ENCODE assay signal across 30 cellular contexts in the genomic region with DNA sequence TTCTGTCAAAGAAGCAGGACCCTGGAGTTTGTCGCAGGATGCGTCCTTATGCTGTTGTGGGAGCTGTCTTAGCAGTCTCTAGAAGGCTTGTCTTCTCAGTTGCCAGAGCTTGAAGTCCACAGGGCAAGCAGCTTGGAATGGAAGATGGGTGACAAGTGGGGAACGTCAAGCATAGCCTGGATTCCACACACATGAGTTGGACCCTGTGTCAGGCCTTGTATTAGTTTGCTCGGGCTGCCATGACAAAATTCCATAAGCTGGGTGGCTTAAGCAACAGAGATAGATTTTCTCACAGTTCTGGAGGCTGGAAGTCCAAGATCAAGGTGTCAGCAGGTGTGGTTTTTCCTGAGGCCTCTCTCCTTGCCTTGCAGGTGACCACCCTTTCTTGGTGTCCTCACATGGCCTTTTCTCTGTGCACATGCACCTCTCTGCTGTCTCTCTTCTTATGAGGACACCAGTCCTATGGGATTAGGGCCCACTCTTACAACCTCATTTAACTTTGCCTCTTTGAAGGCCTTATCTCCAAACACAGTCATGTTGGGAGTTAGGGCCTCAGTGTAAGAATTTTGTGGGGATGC. TPM values are rescaled to one million over a fixed set of nuclear protein-coding genes. Genes with fewer than 3 reads are reported as not detected.
"Had no signal": no experiment of that assay in that cellular context is flagged by ENCODE, and none has a peak within 500 bp of the region (broad histone marks: within the 10 kb centered on the region; RNA-seq: fewer than 3 reads in every experiment).

No MANE protein-coding gene starts in this region.

- H2AFZ ChIP-seq: PC-9 had no signal

- H3K9me3 ChIP-seq: adrenal gland had no signal

- H3K27me3 ChIP-seq: adrenal gland had no signal

- H3K4me1 ChIP-seq: adrenal gland had no signal

- H3K4me1 Mint-ChIP-seq: activated CD4-positive, alpha-beta memory T cell treated with anti-CD3 and anti-CD28 coated beads, Interleukin-2, amount 10 ng/mL, durations not matched to agents 7 days and 5 days; brain had no signal

- H3K4me2 ChIP-seq: PC-9 had no signal

- DNase-seq: activated CD4-positive, alpha-beta memory T cell treated with anti-CD3 and anti-CD28 coated beads, Interleukin-2, amount 10 ng/mL, durations not matched to agents 7 days and 5 days; activated CD4-positive, alpha-beta T cell treated with anti-CD3 and anti-CD28 coated beads for 1 hour; activated CD4-positive, alpha-beta T cell treated with anti-CD3 and anti-CD28 coated beads for 48 hours; activated CD4-positive, CD25-positive, alpha-beta regulatory T cell; activated gamma-delta T cell; activated naive CD4-positive, alpha-beta T cell treated with Interleukin-2 at 50 U/mL for 16 hours; activated T-cell treated with anti-CD3 and anti-CD28 coated beads, Interleukin-2, amount 50 U/mL, for 1 hour; adrenal gland; caudate nucleus; Karpas-422; NCI-H1105; NCI-H1417 treated with DMSO at 0.1 percent for 48 hours; NCI-H187 treated with DMSO at 0.1 percent for 48 hours; NCI-H2081; NCI-H2227 treated with DMSO at 0.1 percent for 48 hours; NCI-H446; NCI-H510A treated with DMSO at 0.1 percent for 48 hours; NCI-H526 treated with DMSO at 0.1 percent for 48 hours; NCI-H774; PC-9; Right ventricle myocardium superior; SW 1271; T-helper 1 cell; T-helper 2 cell; T-helper 9 cell had no signal

- H3K27ac ChIP-seq: adrenal gland, PC-9, WERI-Rb-1 had no signal

- ATAC-seq: activated naive CD4-positive, alpha-beta T cell treated with anti-CD3 and anti-CD28 coated beads, Interleukin-2, amount 50 U/mL, for 72 hours had no signal

- H3K9me3 Mint-ChIP-seq: activated CD4-positive, alpha-beta memory T cell treated with anti-CD3 and anti-CD28 coated beads, Interleukin-2, amount 10 ng/mL, durations not matched to agents 7 days and 5 days; activated naive CD4-positive, alpha-beta T cell treated with anti-CD3 and anti-CD28 coated beads, Interleukin-2, amount 50 U/mL, for 72 hours; activated T-helper 2 cell treated with anti-CD3 and anti-CD28 coated beads, Interferon-gamma antibody, Interleukin-2, Interleukin-4, amounts not matched to agents 10 μg/mL and 5 μg/mL and 100 μg/mL, durations not matched to agents 14 hours and 24 hours and 36 hours; brain had no signal

- H3K36me3 ChIP-seq: adrenal gland, WERI-Rb-1 had no signal

- H3K4me3 Mint-ChIP-seq: activated CD4-positive, alpha-beta memory T cell treated with anti-CD3 and anti-CD28 coated beads, Interleukin-2, amount 10 ng/mL, durations not matched to agents 7 days and 5 days; brain had no signal

- H3K36me3 Mint-ChIP-seq: activated naive CD4-positive, alpha-beta T cell treated with anti-CD3 and anti-CD28 coated beads, Interleukin-2, amount 50 U/mL, for 72 hours; brain had no signal

- H3K4me3 ChIP-seq: adrenal gland, PC-9 had no signal

- H3K27ac Mint-ChIP-seq: activated CD4-positive, alpha-beta memory T cell treated with anti-CD3 and anti-CD28 coated beads, Interleukin-2, amount 10 ng/mL, durations not matched to agents 7 days and 5 days; activated naive CD4-positive, alpha-beta T cell treated with anti-CD3 and anti-CD28 coated beads, Interleukin-2, amount 50 U/mL, for 72 hours; activated T-helper 2 cell treated with anti-CD3 and anti-CD28 coated beads, Interferon-gamma antibody, Interleukin-2, Interleukin-4, amounts not matched to agents 10 μg/mL and 5 μg/mL and 100 μg/mL, durations not matched to agents 14 hours and 24 hours and 36 hours; brain had no signal

RNA-seq across cellular contexts. Expression of a gene that starts 51.3 kb away (rescaled TPM):
- total RNA-seq: activated CD4-positive, alpha-beta memory T cell treated with anti-CD3 and anti-CD28 coated beads, Interleukin-2, amount 10 ng/mL, durations not matched to agents 7 days and 5 days; OCI-LY7 had no signal
